23 cellular contexts compared by ENCODE assay signal in the genomic region with DNA sequence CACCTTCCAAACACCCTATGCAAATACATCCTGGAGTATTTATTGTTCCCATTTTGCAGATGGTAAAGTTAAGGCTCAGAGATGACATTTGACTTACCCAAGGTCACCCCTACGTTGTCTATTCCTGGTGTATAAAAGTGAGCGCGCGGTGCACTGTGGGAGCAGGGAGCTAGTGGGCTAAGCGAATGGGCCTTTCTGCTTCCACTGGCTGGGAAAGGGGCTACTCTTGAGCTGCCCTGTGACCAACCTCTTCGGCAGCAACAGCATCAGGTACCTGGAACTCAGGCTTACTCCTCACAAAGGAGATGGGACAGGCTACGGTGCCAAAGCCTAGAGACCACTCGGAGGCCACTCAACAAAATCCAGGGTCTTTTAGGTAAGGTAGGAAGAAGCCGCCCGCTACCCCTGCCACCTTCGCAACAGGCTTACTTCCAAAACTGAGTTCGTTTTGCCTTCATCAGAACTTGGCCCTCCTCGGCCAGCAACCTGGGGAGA. TPM values are rescaled to one million over a fixed set of nuclear protein-coding genes. Genes with fewer than 3 reads are reported as not detected.
"Had no signal": no experiment of that assay in that cellular context is flagged by ENCODE, and none has a peak within 500 bp of the region (broad histone marks: within the 10 kb centered on the region; RNA-seq: fewer than 3 reads in every experiment).

No MANE protein-coding gene starts in this region.

- H3K27ac ChIP-seq: brain microvascular endothelial cell, neutrophil, sigmoid colon had no signal

- H3K36me3 Mint-ChIP-seq: activated naive CD4-positive, alpha-beta T cell treated with anti-CD3 and anti-CD28 coated beads, Interleukin-2, amount 50 U/mL, for 24 hours had no signal

- H3K27ac Mint-ChIP-seq: activated CD8-positive, alpha-beta memory T cell treated with anti-CD3 and anti-CD28 coated beads, Interleukin-2, amount 10 ng/mL, durations not matched to agents 7 days and 5 days; activated naive CD4-positive, alpha-beta T cell treated with anti-CD3 and anti-CD28 coated beads, Interleukin-2, amount 50 U/mL, for 24 hours; activated T-cell treated with anti-CD3 and anti-CD28 coated beads, Interleukin-2, amount 50 U/mL, for 24 hours had no signal

- H3K9me3 ChIP-seq: neutrophil, sigmoid colon had no signal

- ATAC-seq: activated CD4-positive, CD25-positive, alpha-beta regulatory T cell treated with anti-CD3 and anti-CD28 coated beads, Interleukin-2, amount 50 U/mL, for 24 hours; activated CD8-positive, alpha-beta memory T cell treated with anti-CD3 and anti-CD28 coated beads, Interleukin-2, amount 10 ng/mL, durations not matched to agents 7 days and 5 days; esophagus mucosa; stimulated activated naive CD8-positive, alpha-beta T cell treated with anti-CD3 and anti-CD28 coated beads, Interleukin-15, Interleukin-2, amounts not matched to agents 100 U/mL and 50 U/mL, for 24 hours had no signal

- H3K36me3 ChIP-seq: brain microvascular endothelial cell, neutrophil, sigmoid colon had no signal

- H3K9me3 Mint-ChIP-seq: activated naive CD4-positive, alpha-beta T cell treated with anti-CD3 and anti-CD28 coated beads, Interleukin-2, amount 50 U/mL, for 24 hours; activated T-cell treated with anti-CD3 and anti-CD28 coated beads, Interleukin-2, amount 50 U/mL, for 24 hours had no signal

- H3K4me3 ChIP-seq: sigmoid colon had no signal

- DNase-seq: activated CD4-positive, alpha-beta T cell treated with anti-CD3 and anti-CD28 coated beads, Interleukin-2, amount 50 U/mL, for 4 hours; activated CD8-positive, alpha-beta memory T cell treated with anti-CD3 and anti-CD28 coated beads, Interleukin-2, amount 10 ng/mL, durations not matched to agents 7 days and 5 days; activated effector memory CD4-positive, alpha-beta T cell treated with Interleukin-2 at 50 U/mL for 16 hours; activated T-cell treated with anti-CD3 and anti-CD28 coated beads, Interleukin-2, amount 50 U/mL, for 24 hours; amniotic stem cell; brain microvascular endothelial cell; glutamatergic neuron; sigmoid colon; stimulated activated CD4-positive, alpha-beta T cell treated with anti-CD3 and anti-CD28 coated beads, Interleukin-12 subunit alpha, Interleukin-12 subunit beta, amount 100 ng/mL, for 4 hours; stimulated activated naive CD8-positive, alpha-beta T cell treated with anti-CD3 and anti-CD28 coated beads, Interleukin-15, Interleukin-2, amounts not matched to agents 100 U/mL and 50 U/mL, for 24 hours had no signal

RNA-seq across cellular contexts. Expression of gene PTF1A, which starts 2.4 kb away (rescaled TPM):
- total RNA-seq: activated CD8-positive, alpha-beta memory T cell treated with anti-CD3 and anti-CD28 coated beads, Interleukin-2, amount 10 ng/mL, durations not matched to agents 7 days and 5 days; chondrocyte; dermis microvascular lymphatic vessel endothelial cell; esophagus mucosa; fibroblast of villous mesenchyme; kidney; lower leg skin; posterior vena cava; sigmoid colon; T-helper 2 cell treated with Interferon-gamma antibody and Interleukin-4, amounts not matched to agents 100 ng/mL and 5 ng/mL, for 36 hours; temporal lobe; ureter had no signal
- polyA plus RNA-seq: sigmoid colon had no signal
